Comparison of ENCODE assay signal across 13 cellular contexts in genomic region chr17:48961516-48962233, GRCh38. TPM values are rescaled to one million over a fixed set of nuclear protein-coding genes. Genes with fewer than 3 reads are reported as not detected.
A peak's percentile ranks its signal among the peaks of the same experiment; 100 is the strongest.
DNase-seq lines count a peak whose midpoint lies in the region; ATAC-seq and TF ChIP-seq lines count a peak whose summit lies in the region.
"Had no signal": no experiment of that assay in that cellular context is flagged by ENCODE, and none has a peak within 500 bp of the region (broad histone marks: within the 10 kb centered on the region; RNA-seq: fewer than 3 reads in every experiment).

No MANE protein-coding gene starts in this region.

- no peaks in the 10 kb centered on the region for H3K9me3 Mint-ChIP-seq in activated naive CD8-positive, alpha-beta T cell treated with anti-CD3 and anti-CD28 coated beads, Interleukin-2, amount 50 U/mL, for 24 hours

- ATAC-seq in activated naive CD8-positive, alpha-beta T cell treated with anti-CD3 and anti-CD28 coated beads, Interleukin-2, amount 50 U/mL, for 24 hours, result no peak

- no peaks in the 10 kb centered on the region for H3K4me1 Mint-ChIP-seq in activated naive CD8-positive, alpha-beta T cell treated with anti-CD3 and anti-CD28 coated beads, Interleukin-2, amount 50 U/mL, for 24 hours

- 56 to 71% methylated on average over 1 to 5 of the region's 10 CpGs for WGBS in mesodermal cell (ENCODE audit: insufficient coverage in 2 of 2), 2 experiments

- H3K27ac ChIP-seq in mesodermal cell (ENCODE audit: low read depth, low read length, severe bottlenecking), result peak overlapping the region; percentile 80
- H3K27ac ChIP-seq: SK-N-MC, thyroid gland had no signal

- no peaks in the 10 kb centered on the region for H3K36me3 Mint-ChIP-seq in activated naive CD8-positive, alpha-beta T cell treated with anti-CD3 and anti-CD28 coated beads, Interleukin-2, amount 50 U/mL, for 24 hours (ENCODE audit: low read depth)

- no peak overlapping the region for H3K4me3 Mint-ChIP-seq in activated naive CD8-positive, alpha-beta T cell treated with anti-CD3 and anti-CD28 coated beads, Interleukin-2, amount 50 U/mL, for 24 hours

- H3K27me3 Mint-ChIP-seq in activated naive CD8-positive, alpha-beta T cell treated with anti-CD3 and anti-CD28 coated beads, Interleukin-2, amount 50 U/mL, for 24 hours, result peaks cover 41% of the 10 kb centered on the region

- H3K27ac Mint-ChIP-seq in activated naive CD8-positive, alpha-beta T cell treated with anti-CD3 and anti-CD28 coated beads, Interleukin-2, amount 50 U/mL, for 24 hours, result no peak overlapping the region

- H3K36me3 ChIP-seq in mesodermal cell (ENCODE audit: control insufficient read depth, insufficient read depth, low read length), result no peaks in the 10 kb centered on the region
- H3K36me3 ChIP-seq: thyroid gland had no signal

- no peak for TF ChIP-seq CTCF in choroid plexus epithelial cell (conservative IDR thresholded peaks at IDR 0.05; ENCODE audit: low read depth, low read length)

- peak; percentile 92 for DNase-seq in ELF-1 (ENCODE audit: low read depth, low spot score)
- DNase-seq in NCI-H226, result peak; percentile 71
- DNase-seq in choroid plexus epithelial cell (ENCODE audit: low read depth), result peak; percentile 52
- no peak for DNase-seq in SIG-M5 treated with dmso at 0.1 percent for 504 hours (lab: John Stamatoyannopoulos, UW; ENCODE audit: unreplicated experiment)
- DNase-seq in activated naive CD8-positive, alpha-beta T cell treated with anti-CD3 and anti-CD28 coated beads, Interleukin-2, amount 50 U/mL, for 24 hours, result no peak
- DNase-seq in anterior cingulate cortex (lab: John Stamatoyannopoulos, UW), result no peak
- no peak for DNase-seq in DMS53 (lab: John Stamatoyannopoulos, UW)
- DNase-seq: activated CD8-positive, alpha-beta memory T cell treated with anti-CD3 and anti-CD28 coated beads for 24 hours; NCI-H2029 treated with DMSO at 0.1 percent for 48 hours; stimulated activated CD4-positive, alpha-beta T cell treated with anti-CD3 and anti-CD28 coated beads, Interleukin-4, amount 100 ng/mL, for 4 hours; thyroid gland had no signal

- H3K4me3 ChIP-seq in choroid plexus epithelial cell (ENCODE audit: low read depth, low read length) (no peak overlapping the region), mesodermal cell (ENCODE audit: extremely low read depth, insufficient read depth, low read length, poor library complexity, severe bottlenecking) (no peak overlapping the region)
- H3K4me3 ChIP-seq: SK-N-MC, thyroid gland had no signal

- H3K9me3 ChIP-seq in mesodermal cell (ENCODE audit: control insufficient read depth, low read length), result no peaks in the 10 kb centered on the region
- H3K9me3 ChIP-seq: thyroid gland had no signal

- H3K4me1 ChIP-seq in mesodermal cell (ENCODE audit: control insufficient read depth, insufficient read depth, low read length, poor library complexity, severe bottlenecking), result peaks cover 27% of the 10 kb centered on the region
- H3K4me1 ChIP-seq: thyroid gland had no signal

RNA-seq across cellular contexts. Expression of gene GIP, which starts 6.7 kb away (rescaled TPM):
- polyA plus RNA-seq in mesodermal cell (2013, experiment 1 of 2), result 0.77 TPM
- 1.3 TPM for polyA plus RNA-seq in mesodermal cell (2013, experiment 2 of 2)

RNA-seq across cellular contexts. Expression of gene SNF8, which starts 17.0 kb away (rescaled TPM):
- 163 TPM for polyA plus RNA-seq in mesodermal cell (2013, experiment 1 of 2)
- 133 TPM for polyA plus RNA-seq in mesodermal cell (2013, experiment 2 of 2)

RNA-seq across cellular contexts. Expression of gene IGF2BP1, which starts 35.5 kb away (rescaled TPM):
- polyA plus RNA-seq in mesodermal cell (2013, experiment 1 of 2), result 132 TPM
- 126 TPM for polyA plus RNA-seq in mesodermal cell (2013, experiment 2 of 2)

RNA-seq across cellular contexts. Expression of gene UBE2Z, which starts 53.5 kb away (rescaled TPM):
- 73.5 TPM for polyA plus RNA-seq in mesodermal cell (2013, experiment 1 of 2)
- polyA plus RNA-seq in mesodermal cell (2013, experiment 2 of 2), result 57.8 TPM

Comparison
In these comparisons a context has a peak if more than half of its experiments do, and no peak if none do; other contexts are left out.
1. DNase-seq: peak in ELF-1 (single experiment), NCI-H226 (single experiment) and choroid plexus epithelial cell (single experiment); none in SIG-M5 treated with dmso at 0.1 percent for 504 hours (single experiment), activated naive CD8-positive, alpha-beta T cell treated with anti-CD3 and anti-CD28 coated beads, Interleukin-2, amount 50 U/mL, for 24 hours (single experiment), anterior cingulate cortex (0 of 58) and DMS53 (single experiment).